In the genomic region with DNA sequence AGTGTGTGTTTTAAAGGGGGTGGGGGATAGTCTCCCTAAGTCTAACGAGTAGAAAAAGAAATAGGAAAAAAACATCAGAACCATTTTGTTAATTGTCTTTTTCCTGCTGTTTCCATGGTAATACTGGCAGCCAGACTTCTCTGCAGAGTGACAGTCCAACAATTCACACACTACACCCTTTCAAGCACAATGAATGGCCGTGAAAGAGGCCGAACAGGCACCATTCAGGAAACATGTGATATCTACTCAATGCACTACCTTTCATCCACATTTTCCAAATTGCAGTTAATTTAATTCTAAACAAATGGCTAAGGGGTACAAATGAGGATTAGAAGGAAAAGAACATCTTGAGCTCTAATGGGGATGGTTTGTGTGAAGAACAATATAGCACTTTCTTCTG, we compare ENCODE assay signal across 26 cellular contexts.
DNase-seq lines count a peak whose midpoint lies in the region; ATAC-seq and TF ChIP-seq lines count a peak whose summit lies in the region.
"Had no signal": no experiment of that assay in that cellular context is flagged by ENCODE, and none has a peak within 500 bp of the region (broad histone marks: within the 10 kb centered on the region; RNA-seq: fewer than 3 reads in every experiment).

No MANE protein-coding gene starts in this region.

- no peak overlapping the region for H3K27ac ChIP-seq in psoas muscle
- H3K27ac ChIP-seq: breast epithelium, ovary, right atrium auricular region had no signal

- no peaks in the 10 kb centered on the region for H3K36me3 ChIP-seq in psoas muscle (ENCODE audit: insufficient read depth in 1 of 2, low read depth in 1 of 2)
- H3K36me3 ChIP-seq: breast epithelium, ovary, right atrium auricular region, tibial nerve had no signal

- no peaks in the 10 kb centered on the region for H3K36me3 Mint-ChIP-seq in activated T-helper 2 cell treated with anti-CD3 and anti-CD28 coated beads, Interferon-gamma antibody, Interleukin-2, Interleukin-4, amounts not matched to agents 10 μg/mL and 5 μg/mL and 100 μg/mL, durations not matched to agents 14 hours and 24 hours and 36 hours (ENCODE audit: low read depth)
- H3K36me3 Mint-ChIP-seq: activated CD4-positive, alpha-beta memory T cell treated with anti-CD3 and anti-CD28 coated beads for 36 hours; naive B cell had no signal

- H3K27ac Mint-ChIP-seq in activated T-helper 2 cell treated with anti-CD3 and anti-CD28 coated beads, Interferon-gamma antibody, Interleukin-2, Interleukin-4, amounts not matched to agents 10 μg/mL and 5 μg/mL and 100 μg/mL, durations not matched to agents 14 hours and 24 hours and 36 hours: no peak overlapping the region
- H3K27ac Mint-ChIP-seq: activated CD4-positive, alpha-beta memory T cell treated with anti-CD3 and anti-CD28 coated beads for 36 hours; activated naive CD4-positive, alpha-beta T cell treated with anti-CD3 and anti-CD28 coated beads for 36 hours; activated T-helper 1 cell treated with anti-CD3 and anti-CD28 coated beads, Interleukin-12 subunit alpha, Interleukin-12 subunit beta, Interleukin-2, Interleukin-4 antibody, amounts not matched to agents 30 ng/mL and 10 ng/mL and 1 ng/mL, durations not matched to agents 14 hours and 24 hours and 36 hours; naive B cell; stimulated activated naive CD8-positive, alpha-beta T cell treated with anti-CD3 and anti-CD28 coated beads, Interleukin-15, Interleukin-2, amounts not matched to agents 100 ng/mL and 50 ng/mL, for 24 hours; T-helper 17 cell had no signal

- no peaks in the 10 kb centered on the region for H3K4me1 Mint-ChIP-seq in activated T-helper 2 cell treated with anti-CD3 and anti-CD28 coated beads, Interferon-gamma antibody, Interleukin-2, Interleukin-4, amounts not matched to agents 10 μg/mL and 5 μg/mL and 100 μg/mL, durations not matched to agents 14 hours and 24 hours and 36 hours (ENCODE audit: low read depth)
- H3K4me1 Mint-ChIP-seq: naive B cell, T-helper 17 cell had no signal

- no peak for TF ChIP-seq CTCF in psoas muscle (IDR thresholded peaks at IDR 0.05)

- intact Hi-C loops in activated T-helper 2 cell treated with anti-CD3 and anti-CD28 coated beads, Interferon-gamma antibody, Interleukin-2, Interleukin-4, amounts not matched to agents 10 μg/mL and 5 μg/mL and 100 μg/mL, durations not matched to agents 14 hours and 24 hours and 36 hours (cut with micrococcal nuclease): no loop called here
- intact Hi-C loops in left colon (cut with DNase I, micrococcal nuclease) (no loop called here), psoas muscle (cut with DNase I) (no loop called here)

- WGBS in psoas muscle, 3 donors: 51 to 57% (median 56%) methylated on average over 3 of the region's 3 CpGs

- peaks cover 7% of the 10 kb centered on the region for H3K9me3 Mint-ChIP-seq in activated T-helper 2 cell treated with anti-CD3 and anti-CD28 coated beads, Interferon-gamma antibody, Interleukin-2, Interleukin-4, amounts not matched to agents 10 μg/mL and 5 μg/mL and 100 μg/mL, durations not matched to agents 14 hours and 24 hours and 36 hours
- H3K9me3 Mint-ChIP-seq: activated T-helper 1 cell treated with anti-CD3 and anti-CD28 coated beads, Interleukin-12 subunit alpha, Interleukin-12 subunit beta, Interleukin-2, Interleukin-4 antibody, amounts not matched to agents 30 ng/mL and 10 ng/mL and 1 ng/mL, durations not matched to agents 14 hours and 24 hours and 36 hours; naive B cell; stimulated activated naive CD8-positive, alpha-beta T cell treated with anti-CD3 and anti-CD28 coated beads, Interleukin-15, Interleukin-2, amounts not matched to agents 100 ng/mL and 50 ng/mL, for 24 hours had no signal

- H3K4me3 Mint-ChIP-seq in activated T-helper 2 cell treated with anti-CD3 and anti-CD28 coated beads, Interferon-gamma antibody, Interleukin-2, Interleukin-4, amounts not matched to agents 10 μg/mL and 5 μg/mL and 100 μg/mL, durations not matched to agents 14 hours and 24 hours and 36 hours (ENCODE audit: low read depth): no peak overlapping the region
- H3K4me3 Mint-ChIP-seq: activated CD4-positive, alpha-beta memory T cell treated with anti-CD3 and anti-CD28 coated beads for 36 hours; activated naive CD4-positive, alpha-beta T cell treated with anti-CD3 and anti-CD28 coated beads for 36 hours; activated T-helper 1 cell treated with anti-CD3 and anti-CD28 coated beads, Interleukin-12 subunit alpha, Interleukin-12 subunit beta, Interleukin-2, Interleukin-4 antibody, amounts not matched to agents 30 ng/mL and 10 ng/mL and 1 ng/mL, durations not matched to agents 14 hours and 24 hours and 36 hours; naive B cell; stimulated activated naive CD8-positive, alpha-beta T cell treated with anti-CD3 and anti-CD28 coated beads, Interleukin-15, Interleukin-2, amounts not matched to agents 100 ng/mL and 50 ng/mL, for 24 hours; T-helper 17 cell had no signal

- no peaks in the 10 kb centered on the region for H3K9me3 ChIP-seq in psoas muscle
- H3K9me3 ChIP-seq: breast epithelium, ovary, right atrium auricular region, SK-N-SH, tibial nerve had no signal

- no peaks in the 10 kb centered on the region for H3K27me3 ChIP-seq in psoas muscle (ENCODE audit: insufficient read depth in 3 of 3, low read length in 2 of 3)
- H3K27me3 ChIP-seq: breast epithelium, ovary, right atrium auricular region, tibial nerve had no signal

- DNase-seq in COLO829 (ENCODE audit: low spot score) (peak; percentile 44), astrocyte of the hippocampus (ENCODE audit: low read depth, low spot score) (peak; percentile 22), hypothalamus (lab: John Stamatoyannopoulos, UW) (peak in 29 of 51 donors; percentile 2 to 68 (median 27)), pons (ENCODE audit: low spot score) (peak; percentile 92), left colon (no peak), psoas muscle (no peak)
- DNase-seq in activated T-helper 2 cell treated with anti-CD3 and anti-CD28 coated beads, Interferon-gamma antibody, Interleukin-2, Interleukin-4, amounts not matched to agents 10 μg/mL and 5 μg/mL and 100 μg/mL, durations not matched to agents 14 hours and 24 hours and 36 hours (ENCODE audit: low spot score): no peak
- DNase-seq: activated CD4-positive, alpha-beta memory T cell treated with anti-CD3 and anti-CD28 coated beads for 36 hours; activated CD4-positive, alpha-beta T cell treated with anti-CD3 and anti-CD28 coated beads for 1 hour; activated naive CD4-positive, alpha-beta T cell treated with anti-CD3 and anti-CD28 coated beads for 36 hours; DMS153; islet precursor cell; naive B cell; NCI-H1694 treated with DMSO at 0.1 percent for 48 hours; NCI-H2171 treated with DMSO at 0.1 percent for 48 hours; NCI-H524; NK-92 treated with Interleukin-12 subunit alpha and Interleukin-12 subunit beta, amount 100 ng/mL, for 24 hours; ovary; SK-N-SH; small intestine; T-helper 17 cell had no signal

- no peak overlapping the region for H3K4me3 ChIP-seq in psoas muscle
- H3K4me3 ChIP-seq: breast epithelium, ovary, right atrium auricular region, tibial nerve had no signal

- H3K27me3 Mint-ChIP-seq in activated T-helper 2 cell treated with anti-CD3 and anti-CD28 coated beads, Interferon-gamma antibody, Interleukin-2, Interleukin-4, amounts not matched to agents 10 μg/mL and 5 μg/mL and 100 μg/mL, durations not matched to agents 14 hours and 24 hours and 36 hours (ENCODE audit: low read depth): no peaks in the 10 kb centered on the region
- H3K27me3 Mint-ChIP-seq: activated CD4-positive, alpha-beta memory T cell treated with anti-CD3 and anti-CD28 coated beads for 36 hours; naive B cell; stimulated activated naive CD8-positive, alpha-beta T cell treated with anti-CD3 and anti-CD28 coated beads, Interleukin-15, Interleukin-2, amounts not matched to agents 100 ng/mL and 50 ng/mL, for 24 hours; T-helper 17 cell had no signal

- ATAC-seq in left colon (no peak), psoas muscle (no peak)
- ATAC-seq: T-helper 17 cell had no signal

- no peaks in the 10 kb centered on the region for H3K4me1 ChIP-seq in psoas muscle
- H3K4me1 ChIP-seq: breast epithelium, right atrium auricular region had no signal

Comparison
In these comparisons a context has a peak if more than half of its experiments do, and no peak if none do; other contexts are left out.
1. DNase-seq: peak in COLO829 (single experiment), astrocyte of the hippocampus (single experiment), hypothalamus (29 of 51) and pons (single experiment); none in activated T-helper 2 cell treated with anti-CD3 and anti-CD28 coated beads, Interferon-gamma antibody, Interleukin-2, Interleukin-4, amounts not matched to agents 10 μg/mL and 5 μg/mL and 100 μg/mL, durations not matched to agents 14 hours and 24 hours and 36 hours (single experiment), left colon (0 of 2) and psoas muscle (0 of 2).